Comparison of ENCODE assay signal across 9 cellular contexts in the genomic region with DNA sequence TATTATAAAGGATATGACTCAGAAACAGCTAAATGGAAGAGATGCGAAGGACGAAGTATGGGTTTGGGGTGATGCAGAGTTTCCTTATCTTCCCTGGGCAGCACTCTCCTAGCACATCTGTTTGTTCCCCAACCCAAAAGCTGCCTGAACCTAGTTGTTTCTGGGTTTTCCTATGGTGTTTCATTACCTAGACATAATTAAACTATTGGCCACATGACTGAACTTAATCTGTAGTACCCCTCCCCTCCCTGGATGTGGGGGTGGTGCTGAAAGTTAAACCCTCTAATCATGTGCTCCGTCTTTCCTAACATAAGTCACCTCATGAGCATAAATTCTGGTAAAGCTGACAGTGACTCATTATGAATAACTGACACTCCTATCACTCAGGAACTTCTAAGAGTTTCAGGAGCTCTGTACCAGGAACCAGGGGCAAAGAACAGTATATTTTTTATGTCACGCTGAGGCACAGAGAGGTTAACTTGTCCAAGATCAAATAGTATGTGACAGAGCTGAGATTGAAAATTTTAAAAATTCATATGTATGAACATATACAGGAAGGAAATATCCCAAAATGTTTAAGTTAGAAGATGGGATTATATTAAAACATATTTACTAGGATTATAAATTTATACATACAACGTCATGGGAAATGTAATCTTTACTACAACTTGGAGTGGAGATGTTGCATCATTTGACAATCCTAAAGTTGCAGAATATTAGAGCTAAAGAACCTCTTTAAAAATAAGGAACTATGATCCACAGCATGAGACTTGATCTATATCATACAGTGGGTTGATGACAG. TPM values are rescaled to one million over a fixed set of nuclear protein-coding genes. Genes with fewer than 3 reads are reported as not detected.
DNase-seq lines count a peak whose midpoint lies in the region; ATAC-seq, FAIRE-seq and TF ChIP-seq lines count a peak whose summit lies in the region.
"Had no signal": no experiment of that assay in that cellular context is flagged by ENCODE, and none has a peak within 500 bp of the region (broad histone marks: within the 10 kb centered on the region; RNA-seq: fewer than 3 reads in every experiment).

No MANE protein-coding gene starts in this region.

- peaks cover 10% of the 10 kb centered on the region for H3K27me3 Mint-ChIP-seq in astrocyte (ENCODE audit: low read depth, unreplicated experiment)
- peaks cover 26% of the 10 kb centered on the region for H3K27me3 Mint-ChIP-seq in CD4-positive, alpha-beta T cell

- H3K4me2 ChIP-seq in astrocyte (ENCODE audit: low read length) (peak overlapping the region; percentile 69), skeletal muscle satellite cell (ENCODE audit: low read length) (peak overlapping the region; percentile 66)

- no peaks in the 10 kb centered on the region for H3K9me3 Mint-ChIP-seq in astrocyte (ENCODE audit: unreplicated experiment)
- no peaks in the 10 kb centered on the region for H3K9me3 Mint-ChIP-seq in CD4-positive, alpha-beta T cell

- TF ChIP-seq CTCF in astrocyte (IDR thresholded peaks at IDR 0.05; ENCODE audit: insufficient read depth, low read depth, low read length) = no peak
- no peak for TF ChIP-seq CTCF in CD4-positive, alpha-beta T cell (IDR thresholded peaks at IDR 0.05)

- intact Hi-C loops in CD4-positive, alpha-beta T cell (cut with DNase I, micrococcal nuclease) = loop anchor here in 1 of 2 experiments (10.0 kb wide), 1 partner anchor 574 kb away; the partner anchor contains the start of gene ATP6V1F
- intact Hi-C loops in posterior vena cava (cut with DNase I) = no loop called here

- peak; percentile 62 for DNase-seq in EL
- DNase-seq in OCI-M1 (lab: John Stamatoyannopoulos, UW) = peak; percentile 93
- DNase-seq in astrocyte (ENCODE audit: low read depth) = peak; percentile 69
- DNase-seq in CD4-positive, alpha-beta T cell = no peak
- no peak for DNase-seq in cerebellar cortex (ENCODE audit: low spot score)
- no peak for DNase-seq in posterior vena cava (ENCODE audit: low spot score)
- no peak for DNase-seq in ureter (ENCODE audit: low spot score)

- H3K4me1 ChIP-seq in astrocyte (ENCODE audit: insufficient read depth, low read length) (peaks cover 14% of the 10 kb centered on the region), skeletal muscle satellite cell (ENCODE audit: control insufficient read depth, insufficient read depth, low read length) (peaks cover 45% of the 10 kb centered on the region)

- no peak for ATAC-seq in CD4-positive, alpha-beta T cell (ENCODE audit: poor library complexity)

- H3K4me1 Mint-ChIP-seq in astrocyte (ENCODE audit: low read depth, unreplicated experiment) = peaks cover 9% of the 10 kb centered on the region
- H3K4me1 Mint-ChIP-seq in CD4-positive, alpha-beta T cell (ENCODE audit: low read depth) = peaks cover 8% of the 10 kb centered on the region

- H3K79me2 ChIP-seq in astrocyte (ENCODE audit: insufficient read depth, low read length) = no peaks in the 10 kb centered on the region

- H3K36me3 ChIP-seq in astrocyte (ENCODE audit: insufficient read depth, low read length) = peaks cover 2% of the 10 kb centered on the region
- H3K36me3 ChIP-seq in skeletal muscle satellite cell (ENCODE audit: insufficient read depth, low read length) = peaks cover 9% of the 10 kb centered on the region

- no peaks in the 10 kb centered on the region for H4K20me1 ChIP-seq in astrocyte (ENCODE audit: insufficient read depth, low read length)

- H3K27ac Mint-ChIP-seq in astrocyte (ENCODE audit: unreplicated experiment) = peak overlapping the region; percentile 58
- no peak overlapping the region for H3K27ac Mint-ChIP-seq in CD4-positive, alpha-beta T cell

- no peaks in the 10 kb centered on the region for H3K36me3 Mint-ChIP-seq in astrocyte (ENCODE audit: low read depth, unreplicated experiment)
- H3K36me3 Mint-ChIP-seq in CD4-positive, alpha-beta T cell (ENCODE audit: low read depth) = peaks cover 1% of the 10 kb centered on the region

- H3K9me3 ChIP-seq in astrocyte (ENCODE audit: insufficient read depth, low read depth, low read length) = no peaks in the 10 kb centered on the region
- no peaks in the 10 kb centered on the region for H3K9me3 ChIP-seq in skeletal muscle satellite cell (replicated peaks; ENCODE audit: low read length)
- H3K9me3 ChIP-seq in CD4-positive, alpha-beta T cell (ENCODE audit: control insufficient read depth, low read length) = no peaks in the 10 kb centered on the region

- POLR2A ChIA-PET in CD4-positive, alpha-beta T cell (lab: Charles Lee) = interaction anchor here (0.5 kb wide), 1 partner anchor 468 kb away, joined by 3 read pairs; no protein-coding TSS in a partner anchor

- H3K9ac ChIP-seq in astrocyte (ENCODE audit: low read length) (no peak overlapping the region), skeletal muscle satellite cell (ENCODE audit: low read depth, low read length) (peak overlapping the region; percentile 37)

- peak overlapping the region; percentile 50 for H3K27ac ChIP-seq in astrocyte (ENCODE audit: low read depth, low read length)
- no peak overlapping the region for H3K27ac ChIP-seq in CD4-positive, alpha-beta T cell (ENCODE audit: low read depth, low read length)

- no peak overlapping the region for H3K4me3 ChIP-seq in astrocyte (ENCODE audit: insufficient read depth, low read depth, low read length)
- peak overlapping the region; percentile 48 for H3K4me3 ChIP-seq in skeletal muscle satellite cell (ENCODE audit: low read length)

- H3K27me3 ChIP-seq in astrocyte (ENCODE audit: insufficient read depth, low read length) (no peaks in the 10 kb centered on the region), skeletal muscle satellite cell (ENCODE audit: control insufficient read depth, insufficient read depth, low read length) (no peaks in the 10 kb centered on the region)
- H3K27me3 ChIP-seq in CD4-positive, alpha-beta T cell (ENCODE audit: control insufficient read depth, insufficient read depth, low read length) = peaks cover 27% of the 10 kb centered on the region

- no peak for FAIRE-seq in astrocyte (lab: Jason Lieb, UNC)
- FAIRE-seq: frontal cortex had no signal

- no peak overlapping the region for H3K4me3 Mint-ChIP-seq in astrocyte (ENCODE audit: unreplicated experiment)
- H3K4me3 Mint-ChIP-seq in CD4-positive, alpha-beta T cell = no peak overlapping the region

- H2AFZ ChIP-seq in astrocyte (ENCODE audit: low read depth, low read length) = peak overlapping the region; percentile 7

- CTCF ChIA-PET in CD4-positive, alpha-beta T cell (lab: Charles Lee) = no interaction called here

RNA-seq across cellular contexts. Expression of gene STRIP2, which starts 4.8 kb away (rescaled TPM):
- total RNA-seq in astrocyte (0.94 and 1.3 TPM in 2 replicates), posterior vena cava (under 1 TPM; 0.28 to 0.33 TPM), ureter (0.52 TPM)
- total RNA-seq in skeletal muscle satellite cell (2012; rRNA removed) = 8.7 and 17.7 TPM in 2 replicates
- under 1 TPM; 0.11 to 0.14 TPM for total RNA-seq in CD4-positive, alpha-beta T cell

Comparison
In these comparisons a context has a peak if more than half of its experiments do, and no peak if none do; other contexts are left out.
1. DNase-seq: peak in EL (single experiment), OCI-M1 (single experiment) and astrocyte (single experiment); none in CD4-positive, alpha-beta T cell (0 of 10), cerebellar cortex (single experiment), posterior vena cava (single experiment) and ureter (single experiment).